ENCODE assay signal across 16 cellular contexts in the genomic region with DNA sequence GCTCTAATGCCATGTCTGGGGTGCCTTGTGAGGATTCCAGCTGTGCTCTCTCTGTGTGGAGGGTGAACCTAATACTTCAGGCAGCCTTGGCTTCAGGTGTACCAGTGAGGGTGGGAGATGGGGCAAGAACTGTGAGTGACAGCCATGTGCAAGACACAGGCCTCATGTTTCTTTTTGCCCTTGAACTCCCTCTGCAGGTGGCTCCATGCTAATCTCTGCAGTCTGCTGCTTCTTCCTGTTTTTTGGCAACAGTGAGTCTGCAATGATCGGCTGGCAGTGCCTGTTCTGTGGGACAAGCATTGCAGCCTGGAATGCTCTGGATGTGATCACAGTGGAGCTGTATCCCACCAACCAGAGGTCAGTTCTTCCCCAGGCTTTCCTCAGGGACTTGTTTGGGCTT.
A peak's percentile ranks its signal among the peaks of the same experiment; 100 is the strongest.
DNase-seq lines count a peak whose midpoint lies in the region; ATAC-seq and TF ChIP-seq lines count a peak whose summit lies in the region.
"Had no signal": no experiment of that assay in that cellular context is flagged by ENCODE, and none has a peak within 500 bp of the region (broad histone marks: within the 10 kb centered on the region; RNA-seq: fewer than 3 reads in every experiment).

No MANE protein-coding gene starts in this region.

- H3K27me3 ChIP-seq in Karpas-422 (ENCODE audit: low read length): no peaks in the 10 kb centered on the region; the same call in 1 of the 2 replicates
- no peaks in the 10 kb centered on the region for H3K27me3 ChIP-seq in SU-DHL-6 (ENCODE audit: low read length)
- no peaks in the 10 kb centered on the region for H3K27me3 ChIP-seq in lower lobe of right lung (ENCODE audit: low read depth)
- no peaks in the 10 kb centered on the region for H3K27me3 ChIP-seq in osteoblast (ENCODE audit: insufficient read depth, low read length)
- peaks cover 0 to 13% (median 0%) of the 10 kb centered on the region in 3 donors for H3K27me3 ChIP-seq in stomach
- H3K27me3 ChIP-seq: right lobe of liver had no signal

- H3K36me3 ChIP-seq in Karpas-422 (ENCODE audit: insufficient read depth, low read length) (no peaks in the 10 kb centered on the region), SU-DHL-6 (ENCODE audit: low read length) (no peaks in the 10 kb centered on the region), lower lobe of right lung (no peaks in the 10 kb centered on the region), osteoblast (ENCODE audit: insufficient read depth, low read length) (no peaks in the 10 kb centered on the region), stomach (no peaks in the 10 kb centered on the region)
- H3K36me3 ChIP-seq: gastroesophageal sphincter, right lobe of liver had no signal

- H3K79me2 ChIP-seq in Karpas-422 (ENCODE audit: low read length) (no peaks in the 10 kb centered on the region), SU-DHL-6 (ENCODE audit: insufficient read depth, low read length) (no peaks in the 10 kb centered on the region), osteoblast (ENCODE audit: insufficient read depth, low read length) (no peaks in the 10 kb centered on the region)

- H3K9ac ChIP-seq in Karpas-422 (ENCODE audit: low read length) (no peak overlapping the region), SU-DHL-6 (ENCODE audit: low read length) (peak overlapping the region; percentile 28; the same call in 1 of the 2 replicates)

- no peak for TF ChIP-seq CTCF in SU-DHL-6 (IDR thresholded peaks at IDR 0.05; ENCODE audit: insufficient read depth, low read length, poor library complexity, severe bottlenecking)
- TF ChIP-seq CTCF in lower lobe of right lung (IDR thresholded peaks at IDR 0.05): peak; percentile 15
- no peak for TF ChIP-seq CTCF in osteoblast (IDR thresholded peaks at IDR 0.05; ENCODE audit: extremely low read depth, low read depth, low read length)
- TF ChIP-seq CTCF in stomach (IDR thresholded peaks at IDR 0.05): no peak

- TF ChIP-seq EP300 in stomach (IDR thresholded peaks at IDR 0.05): no peak

- H3K9me3 ChIP-seq in Karpas-422 (ENCODE audit: low read length): no peaks in the 10 kb centered on the region
- no peaks in the 10 kb centered on the region for H3K9me3 ChIP-seq in SU-DHL-6 (ENCODE audit: insufficient read depth, low read length)
- H3K9me3 ChIP-seq in lower lobe of right lung: no peaks in the 10 kb centered on the region
- no peaks in the 10 kb centered on the region for H3K9me3 ChIP-seq in osteoblast (ENCODE audit: low read depth, low read length)
- no peaks in the 10 kb centered on the region for H3K9me3 ChIP-seq in stomach
- H3K9me3 ChIP-seq: gastroesophageal sphincter, right lobe of liver had no signal

- H3K4me1 ChIP-seq in Karpas-422 (ENCODE audit: low read length): peaks cover 7% of the 10 kb centered on the region
- no peaks in the 10 kb centered on the region for H3K4me1 ChIP-seq in lower lobe of right lung
- H3K4me1 ChIP-seq in osteoblast (ENCODE audit: insufficient read depth, low read length): no peaks in the 10 kb centered on the region
- no peaks in the 10 kb centered on the region for H3K4me1 ChIP-seq in stomach
- H3K4me1 ChIP-seq: gastroesophageal sphincter, right lobe of liver had no signal

- H2AFZ ChIP-seq in Karpas-422 (ENCODE audit: low read length) (peak overlapping the region; percentile 64), SU-DHL-6 (ENCODE audit: low read depth, low read length, severe bottlenecking) (peak overlapping the region; percentile 21), osteoblast (ENCODE audit: low read length) (no peak overlapping the region)

- H3F3A ChIP-seq in SU-DHL-6 (ENCODE audit: insufficient read depth): no peaks in the 10 kb centered on the region

- peak; percentile 59 for DNase-seq in SIG-M5 treated with dmso at 0.1 percent for 504 hours (lab: John Stamatoyannopoulos, UW; ENCODE audit: unreplicated experiment)
- DNase-seq in SIG-M5 (lab: John Stamatoyannopoulos, UW): no peak
- DNase-seq in Karpas-422: peak; percentile 80
- no peak for DNase-seq in lower lobe of right lung
- DNase-seq in superior temporal gyrus (ENCODE audit: extremely low spot score): no peak
- no peak for DNase-seq in osteoblast (ENCODE audit: insufficient read length, low spot score, missing footprints)
- no peak for DNase-seq in stomach
- DNase-seq: ACHN; activated CD4-positive, alpha-beta T cell treated with anti-CD3 and anti-CD28 coated beads for 1 hour; activated gamma-delta T cell treated with Interleukin-2 at 50 U/mL for 16 hours; EL; NCI-H510A treated with DMSO at 0.1 percent for 48 hours; right lobe of liver had no signal

- ATAC-seq in lower lobe of right lung: no peak
- ATAC-seq: gastroesophageal sphincter had no signal

- H3K4me2 ChIP-seq in Karpas-422 (ENCODE audit: low read depth, low read length, poor library complexity, severe bottlenecking): peak overlapping the region; percentile 32
- peak overlapping the region; percentile 35 for H3K4me2 ChIP-seq in SU-DHL-6 (ENCODE audit: low read depth, low read length, poor library complexity, severe bottlenecking)
- H3K4me2 ChIP-seq in osteoblast (ENCODE audit: insufficient read depth, low read length): no peak overlapping the region

- intact Hi-C loops in lower lobe of right lung (cut with DNase I) (no loop called here), stomach (cut with DNase I; ENCODE audit: low total_unique reads) (no loop called here)

- H3K4me3 ChIP-seq in Karpas-422 (ENCODE audit: low read length) (peak overlapping the region; percentile 10; the same call in 1 of the 2 replicates), SU-DHL-6 (ENCODE audit: insufficient read depth, low read length, poor library complexity, severe bottlenecking) (peak overlapping the region; percentile 9), lower lobe of right lung (no peak overlapping the region), osteoblast (ENCODE audit: insufficient read depth, low read length) (no peak overlapping the region), stomach (no peak overlapping the region)
- H3K4me3 ChIP-seq: coronary artery, gastroesophageal sphincter, right lobe of liver had no signal

- no peak for TF ChIP-seq POLR2A in stomach (IDR thresholded peaks at IDR 0.05)

- H3K9me2 ChIP-seq in Karpas-422 (replicated peaks; ENCODE audit: insufficient read depth, low read length) (no peaks in the 10 kb centered on the region), SU-DHL-6 (replicated peaks; ENCODE audit: insufficient read depth, low read length) (no peaks in the 10 kb centered on the region)

- 24 to 58% (median 45%) methylated on average over 1 of the region's 1 CpG for WGBS in stomach, 5 donors

- H3K27ac ChIP-seq in Karpas-422 (ENCODE audit: low read length): no peak overlapping the region
- H3K27ac ChIP-seq in SU-DHL-6 (ENCODE audit: low read depth, low read length): no peak overlapping the region
- H3K27ac ChIP-seq in lower lobe of right lung: no peak overlapping the region
- no peak overlapping the region for H3K27ac ChIP-seq in osteoblast (ENCODE audit: low read depth, low read length)
- H3K27ac ChIP-seq in stomach: no peak overlapping the region
- H3K27ac ChIP-seq: coronary artery, gastroesophageal sphincter, right lobe of liver had no signal

- H4K20me1 ChIP-seq in Karpas-422 (ENCODE audit: insufficient read depth, low read depth, low read length) (no peaks in the 10 kb centered on the region), SU-DHL-6 (ENCODE audit: low read depth, low read length) (no peaks in the 10 kb centered on the region), osteoblast (ENCODE audit: insufficient read depth, low read length) (no peaks in the 10 kb centered on the region)

Comparison
In these comparisons a context has a peak if more than half of its experiments do, and no peak if none do; other contexts are left out.
1. DNase-seq: peak in SIG-M5 treated with dmso at 0.1 percent for 504 hours (single experiment) and Karpas-422 (single experiment); none in SIG-M5 (single experiment), lower lobe of right lung (single experiment), superior temporal gyrus (single experiment), osteoblast (single experiment) and stomach (single experiment).
2. H3K4me3 ChIP-seq: peak in Karpas-422 (single experiment) and SU-DHL-6 (single experiment); none in lower lobe of right lung (single experiment), osteoblast (single experiment) and stomach (0 of 4).